Comparison of ENCODE assay signal across 8 cellular contexts in the genomic region with DNA sequence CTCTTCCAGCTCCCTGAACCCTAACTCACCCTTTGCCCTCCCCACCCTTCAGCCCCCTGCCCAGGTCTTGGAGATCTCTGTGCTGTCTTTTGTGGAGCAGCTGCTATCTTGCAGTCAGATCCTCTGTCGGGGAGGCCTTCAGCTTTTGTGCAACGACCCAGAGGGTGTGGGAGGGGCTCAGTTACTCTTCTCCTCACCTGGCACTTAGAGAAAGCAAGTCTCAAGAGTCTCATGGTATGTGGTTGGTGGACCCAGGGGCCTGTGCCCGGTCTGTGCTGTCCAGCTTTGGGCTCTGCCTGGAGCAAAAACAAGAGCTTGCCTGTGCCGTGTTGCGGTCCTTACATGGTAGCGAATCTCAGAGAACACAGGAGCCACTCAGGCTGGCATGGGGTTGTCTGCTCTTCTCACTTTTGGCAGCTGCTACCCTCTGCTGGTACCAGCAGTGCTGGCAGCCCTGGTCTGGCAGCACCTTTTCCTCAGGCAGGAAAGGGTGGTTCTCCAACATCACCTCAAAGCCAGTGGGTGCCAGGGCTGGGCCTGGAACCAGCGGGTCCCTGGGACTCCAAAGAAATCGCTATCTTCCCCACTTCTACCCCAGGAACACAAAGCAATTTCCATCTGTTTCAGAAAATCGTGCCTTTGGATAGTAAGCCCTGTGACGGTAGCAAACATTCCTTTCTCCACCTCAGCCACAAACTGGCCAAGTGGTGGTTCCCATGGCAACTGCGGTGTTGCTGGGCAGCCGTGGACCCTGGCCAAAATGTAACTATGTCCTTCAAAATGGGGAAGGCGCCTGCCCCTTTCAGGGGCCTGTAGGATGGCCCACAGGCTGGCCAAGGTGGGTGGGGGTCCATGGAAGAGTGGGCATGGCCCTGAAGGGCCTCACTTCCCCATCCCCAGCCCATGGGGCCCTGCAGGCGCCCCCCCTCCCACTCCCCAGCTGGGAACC.
DNase-seq lines count a peak whose midpoint lies in the region; TF ChIP-seq lines count a peak whose summit lies in the region.

No MANE protein-coding gene starts in this region.

- in situ Hi-C loops in KBM-7 (cut with MboI; ENCODE audit: low pct_unique_long_range_greater_than_20kb, low sequenced_read_pairs), result no loop called here

- no peaks in the 10 kb centered on the region for H3K4me1 Mint-ChIP-seq in glutamatergic neuron (ENCODE audit: low read depth, unreplicated experiment)

- H3K9me3 Mint-ChIP-seq in glutamatergic neuron (ENCODE audit: unreplicated experiment), result peaks cover 8% of the 10 kb centered on the region

- no peak overlapping the region for H3K4me3 Mint-ChIP-seq in glutamatergic neuron (ENCODE audit: unreplicated experiment)

- peak; percentile 65 for DNase-seq in Daoy (ENCODE audit: low read depth)
- DNase-seq in NCI-H2196 treated with DMSO at 0.1 percent for 48 hours (lab: John Stamatoyannopoulos, UW; ENCODE audit: unreplicated experiment), result peak; percentile 62
- peak; percentile 21 for DNase-seq in activated naive CD8-positive, alpha-beta T cell treated with anti-CD3 and anti-CD28 coated beads, Interleukin-2, amount 50 U/mL, for 16 hours (ENCODE audit: low read depth, low spot score)
- peak; percentile 20 to 35 for DNase-seq in hippocampal formation (lab: John Stamatoyannopoulos, UW)
- peak in 2 of 3 experiments; percentile 26 to 31 for DNase-seq in stimulated activated CD4-positive, alpha-beta T cell treated with anti-CD3 and anti-CD28 coated beads, TNF-alpha, amount 100 ng/mL, for 24 hours (ENCODE audit: low read depth in 3 of 3)
- no peak for DNase-seq in KBM-7
- no peak for DNase-seq in glutamatergic neuron
- no peak for DNase-seq in SIG-M5 (lab: John Stamatoyannopoulos, UW)

- H3K27ac Mint-ChIP-seq in glutamatergic neuron (ENCODE audit: unreplicated experiment), result no peak overlapping the region

- no peaks in the 10 kb centered on the region for H3K36me3 Mint-ChIP-seq in glutamatergic neuron (ENCODE audit: unreplicated experiment)

- TF ChIP-seq CTCF in glutamatergic neuron (IDR thresholded peaks at IDR 0.05; ENCODE audit: partially characterized antibody, unreplicated experiment), result no peak

- peaks cover 2% of the 10 kb centered on the region for H3K27me3 Mint-ChIP-seq in glutamatergic neuron (ENCODE audit: unreplicated experiment)

Comparison
In these comparisons a context has a peak if more than half of its experiments do, and no peak if none do; other contexts are left out.
1. DNase-seq: peak in Daoy (single experiment), NCI-H2196 treated with DMSO at 0.1 percent for 48 hours (single experiment), activated naive CD8-positive, alpha-beta T cell treated with anti-CD3 and anti-CD28 coated beads, Interleukin-2, amount 50 U/mL, for 16 hours (single experiment), hippocampal formation (2 of 2) and stimulated activated CD4-positive, alpha-beta T cell treated with anti-CD3 and anti-CD28 coated beads, TNF-alpha, amount 100 ng/mL, for 24 hours (2 of 3); none in KBM-7 (single experiment), glutamatergic neuron (single experiment) and SIG-M5 (single experiment).